ENCODE assay signal across 9 cellular contexts in the genomic region with DNA sequence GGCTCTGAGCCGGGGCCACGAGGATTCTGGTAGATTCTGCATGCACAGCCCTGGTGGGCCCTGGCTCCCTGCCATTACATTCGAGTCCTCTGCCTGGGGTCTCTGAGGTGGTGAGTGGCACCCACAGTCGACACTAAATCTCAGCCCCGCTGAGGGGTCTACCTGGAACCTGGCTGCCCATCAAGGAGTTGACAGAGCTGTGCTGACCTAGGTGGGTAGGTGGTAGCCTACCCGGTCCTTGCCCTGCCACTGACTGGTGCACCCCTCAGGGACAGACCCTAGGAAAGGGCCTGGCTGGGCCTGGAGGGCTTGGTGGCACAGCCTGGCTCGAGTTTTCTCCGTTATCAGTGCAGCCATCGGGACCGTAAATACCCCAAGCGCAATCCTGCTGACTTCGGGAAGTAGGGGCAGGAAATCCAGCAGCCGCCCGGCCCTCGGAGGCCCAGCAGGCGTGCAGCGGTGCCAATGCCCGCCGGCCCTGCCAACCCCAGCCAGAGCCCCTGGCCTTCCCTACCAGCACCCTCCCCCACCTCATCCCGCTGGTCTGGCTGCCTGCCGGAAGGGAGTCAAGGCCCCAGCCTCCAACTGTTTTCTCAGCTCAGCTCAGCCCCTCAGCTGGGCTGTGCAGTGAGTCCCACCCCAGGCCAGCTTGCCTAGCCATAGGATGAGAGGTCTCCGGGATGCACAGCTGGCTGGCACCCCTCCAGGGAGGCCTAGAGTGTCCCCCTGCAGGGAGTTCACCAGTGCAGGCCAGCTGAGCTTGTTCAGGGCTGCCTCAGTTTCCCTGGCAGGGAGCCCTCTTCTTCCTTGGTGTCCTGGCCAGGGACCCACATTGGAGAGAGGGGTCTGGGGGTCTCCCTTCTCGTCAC.
DNase-seq lines count a peak whose midpoint lies in the region; ATAC-seq and TF ChIP-seq lines count a peak whose summit lies in the region.
"Had no signal": no experiment of that assay in that cellular context is flagged by ENCODE, and none has a peak within 500 bp of the region (broad histone marks: within the 10 kb centered on the region; RNA-seq: fewer than 3 reads in every experiment).

No MANE protein-coding gene starts in this region.

- H3K9ac ChIP-seq in BLaER1 (peak overlapping the region; percentile 61), trophoblast cell (ENCODE audit: low read length) (no peak overlapping the region)

- H2BK12ac ChIP-seq in trophoblast cell (ENCODE audit: low read length) = peak overlapping the region; percentile 32

- peak; percentile 64 for DNase-seq in UCSD-AML1 (lab: John Stamatoyannopoulos, UW; ENCODE audit: unreplicated experiment)
- peak in 28 of 42 donors; percentile 1 to 41 (median 11) for DNase-seq in head of caudate nucleus
- no peak for DNase-seq in trophoblast cell
- no peak for DNase-seq in NCI-H524 (lab: John Stamatoyannopoulos, UW)
- no peak for DNase-seq in Ammon's horn (ENCODE audit: low spot score)
- no peak for DNase-seq in hepatic stellate cell (ENCODE audit: low spot score)
- no peak for DNase-seq in foreskin keratinocyte
- DNase-seq: NCI-H510A treated with DMSO at 0.1 percent for 48 hours had no signal

- no peak overlapping the region for H4K91ac ChIP-seq in trophoblast cell (ENCODE audit: low read depth, low read length)

- no peaks in the 10 kb centered on the region for H3K79me1 ChIP-seq in trophoblast cell (ENCODE audit: low read length)

- no peak overlapping the region for H3K18ac ChIP-seq in trophoblast cell (ENCODE audit: low read length)

- no CpG with 5 or more reads among the region's 23 CpGs for WGBS in trophoblast cell (ENCODE audit: extremely low coverage, insufficient coverage, insufficient read length)

- intact Hi-C loops in head of caudate nucleus (cut with DNase I) = no loop called here

- H3K36me3 ChIP-seq in BLaER1 = no peaks in the 10 kb centered on the region
- H3K36me3 ChIP-seq in trophoblast cell (ENCODE audit: control insufficient read depth in 1 of 2, insufficient read depth in 2 of 2, low read length in 2 of 2) = no peaks in the 10 kb centered on the region

- peaks cover 76% of the 10 kb centered on the region for H3K4me1 ChIP-seq in BLaER1
- H3K4me1 ChIP-seq in trophoblast cell (ENCODE audit: control insufficient read depth in 1 of 2, insufficient read depth in 2 of 2, low read length in 2 of 2) = peaks cover 12 to 28% of the 10 kb centered on the region in 2 experiments
- no peaks in the 10 kb centered on the region for H3K4me1 ChIP-seq in foreskin keratinocyte

- H2AFZ ChIP-seq in trophoblast cell (ENCODE audit: insufficient read depth, low read length, poor library complexity) = no peak overlapping the region

- H3K79me2 ChIP-seq in trophoblast cell (ENCODE audit: control insufficient read depth, insufficient read depth, low read length, poor library complexity) = no peaks in the 10 kb centered on the region

- no peak overlapping the region for H4K12ac ChIP-seq in trophoblast cell (ENCODE audit: low read depth, low read length)

- H2BK5ac ChIP-seq in trophoblast cell (ENCODE audit: low read depth, low read length, poor library complexity) = no peak overlapping the region

- H4K8ac ChIP-seq in trophoblast cell (ENCODE audit: low read depth, low read length) = no peak overlapping the region

- H3K4ac ChIP-seq in trophoblast cell (ENCODE audit: low read depth, low read length) = no peak overlapping the region

- TF ChIP-seq CTCF in foreskin keratinocyte (conservative IDR thresholded peaks at IDR 0.05) = no peak

- H3K14ac ChIP-seq in trophoblast cell (ENCODE audit: low read length) = no peak overlapping the region

- H3K27ac ChIP-seq in BLaER1 (peak overlapping the region; percentile 87), trophoblast cell (ENCODE audit: low read depth, low read length) (no peak overlapping the region), foreskin keratinocyte (no peak overlapping the region)

- H2BK120ac ChIP-seq in trophoblast cell (ENCODE audit: insufficient read depth, low read length, poor library complexity) = no peak overlapping the region

- H2AK5ac ChIP-seq in trophoblast cell (ENCODE audit: low read length) = no peak overlapping the region

- H3K4me3 ChIP-seq in BLaER1 (no peak overlapping the region), trophoblast cell (ENCODE audit: low read depth, low read length) (no peak overlapping the region)

- no peaks in the 10 kb centered on the region for H3K27me3 ChIP-seq in BLaER1
- H3K27me3 ChIP-seq in trophoblast cell (ENCODE audit: insufficient read depth, low read length) = no peaks in the 10 kb centered on the region
- peaks cover 12% of the 10 kb centered on the region for H3K27me3 ChIP-seq in foreskin keratinocyte

- H3K23ac ChIP-seq in trophoblast cell (ENCODE audit: low read length) = no peak overlapping the region

- no peaks in the 10 kb centered on the region for H4K20me1 ChIP-seq in BLaER1

- no peaks in the 10 kb centered on the region for H3K9me3 ChIP-seq in BLaER1
- H3K9me3 ChIP-seq in trophoblast cell (ENCODE audit: insufficient read depth, low read depth, low read length) = no peaks in the 10 kb centered on the region

- H3K4me2 ChIP-seq in BLaER1 (peak overlapping the region; percentile 93), trophoblast cell (ENCODE audit: low read length) (no peak overlapping the region)

- ATAC-seq in foreskin keratinocyte = no peak

Comparison
In these comparisons a context has a peak if more than half of its experiments do, and no peak if none do; other contexts are left out.
1. DNase-seq: peak in UCSD-AML1 (single experiment) and head of caudate nucleus (28 of 42); none in trophoblast cell (0 of 2), NCI-H524 (0 of 2), Ammon's horn (single experiment), hepatic stellate cell (single experiment) and foreskin keratinocyte (0 of 2).